Comparison of ENCODE assay signal across 9 cellular contexts in the genomic region with DNA sequence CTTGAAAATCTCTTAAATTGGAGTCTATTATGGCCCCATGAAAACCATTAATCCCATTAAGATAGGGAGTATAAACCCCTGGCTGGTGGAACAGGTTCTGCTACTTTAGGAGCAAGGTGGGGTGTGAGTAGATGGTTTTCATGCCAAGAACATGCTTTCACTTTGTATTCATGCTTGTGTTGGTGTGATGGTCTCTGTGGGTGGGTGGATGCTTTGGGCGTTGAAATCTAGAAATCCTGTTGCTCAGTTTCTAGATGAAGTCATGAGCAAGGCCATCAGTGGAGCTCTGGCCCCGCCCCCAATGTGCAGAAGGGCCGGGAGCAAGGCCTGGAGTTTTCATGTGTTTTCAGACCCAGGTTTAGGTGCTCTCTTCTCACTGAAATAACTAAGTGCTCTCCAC. TPM values are rescaled to one million over a fixed set of nuclear protein-coding genes. Genes with fewer than 3 reads are reported as not detected.
DNase-seq lines count a peak whose midpoint lies in the region; ATAC-seq and TF ChIP-seq lines count a peak whose summit lies in the region.
"Had no signal": no experiment of that assay in that cellular context is flagged by ENCODE, and none has a peak within 500 bp of the region (broad histone marks: within the 10 kb centered on the region; RNA-seq: fewer than 3 reads in every experiment).

No MANE protein-coding gene starts in this region.

- H3K27me3 ChIP-seq in esophagus (ENCODE audit: control insufficient read depth in 1 of 2, insufficient read depth in 2 of 2, low read length in 2 of 2) (no peaks in the 10 kb centered on the region), brain microvascular endothelial cell (replicated peaks) (no peaks in the 10 kb centered on the region)

- H3K36me3 ChIP-seq in esophagus (ENCODE audit: control insufficient read depth in 2 of 2, insufficient read depth in 2 of 2, low read length in 1 of 2) (peaks cover 5 to 17% of the 10 kb centered on the region in 2 donors), brain microvascular endothelial cell (replicated peaks) (peaks cover 49% of the 10 kb centered on the region)

- TF ChIP-seq CTCF in VCaP (conservative IDR thresholded peaks at IDR 0.05) (no peak), brain microvascular endothelial cell (IDR thresholded peaks at IDR 0.05; ENCODE audit: low read depth, low read length, missing control alignments) (no peak)

- DNase-seq in stimulated activated CD4-positive, alpha-beta T cell treated with anti-CD3 and anti-CD28 coated beads, TNF-alpha, amount 100 ng/mL, for 24 hours (ENCODE audit: low read depth in 3 of 3): peak; percentile 26 to 58 (median 36)
- DNase-seq in amniotic stem cell (lab: John Stamatoyannopoulos, UW) (no peak), brain microvascular endothelial cell (no peak)

- H3K4me3 ChIP-seq in esophagus (ENCODE audit: low read depth in 1 of 2, low read length in 2 of 2) (no peak overlapping the region), brain microvascular endothelial cell (ENCODE audit: low read depth, low read length) (no peak overlapping the region)
- H3K4me3 ChIP-seq: skin epidermis had no signal

- 22 to 30% methylated on average over 3 of the region's 3 CpGs for WGBS in esophagus, 2 donors

- in situ Hi-C loops in brain microvascular endothelial cell (cut with HindIII; ENCODE audit: low pct_ligation_motif_present, low sequenced_read_pairs): no loop called here

- H3K9me3 ChIP-seq in esophagus (ENCODE audit: control insufficient read depth in 2 of 2, insufficient read depth in 1 of 2, low read depth in 1 of 2, low read length in 1 of 2): no peaks in the 10 kb centered on the region

- H3K27ac ChIP-seq in VCaP (peak overlapping the region; percentile 31), esophagus (ENCODE audit: low read depth in 2 of 2, low read length in 1 of 2) (peak overlapping the region; percentile 64 to 67), brain microvascular endothelial cell (no peak overlapping the region)

- peaks cover 7 to 12% of the 10 kb centered on the region in 2 donors for H3K4me1 ChIP-seq in esophagus (ENCODE audit: control insufficient read depth in 2 of 2, insufficient read depth in 2 of 2, low read length in 1 of 2)

- ATAC-seq in GM19351 (IDR thresholded peaks at IDR 0.05; ENCODE audit: unreplicated experiment): peak; percentile 63
- ATAC-seq in HG02610 (IDR thresholded peaks at IDR 0.05; ENCODE audit: unreplicated experiment): no peak
- no peak for ATAC-seq in HG02973 (IDR thresholded peaks at IDR 0.05; ENCODE audit: unreplicated experiment)

RNA-seq across cellular contexts. Expression of a gene that starts 20.1 kb away (rescaled TPM):
- 1 to 10 TPM; 1.2 TPM for polyA plus RNA-seq in esophagus

RNA-seq across cellular contexts. Expression of a gene that starts 50.9 kb away (rescaled TPM):
- polyA plus RNA-seq in esophagus: 10 to 100 TPM; 10.3 to 16.3 TPM

Comparison
In these comparisons a context has a peak if more than half of its experiments do, and no peak if none do; other contexts are left out.
1. DNase-seq: peak in stimulated activated CD4-positive, alpha-beta T cell treated with anti-CD3 and anti-CD28 coated beads, TNF-alpha, amount 100 ng/mL, for 24 hours (3 of 3); none in amniotic stem cell (single experiment) and brain microvascular endothelial cell (single experiment).